In the genomic region with DNA sequence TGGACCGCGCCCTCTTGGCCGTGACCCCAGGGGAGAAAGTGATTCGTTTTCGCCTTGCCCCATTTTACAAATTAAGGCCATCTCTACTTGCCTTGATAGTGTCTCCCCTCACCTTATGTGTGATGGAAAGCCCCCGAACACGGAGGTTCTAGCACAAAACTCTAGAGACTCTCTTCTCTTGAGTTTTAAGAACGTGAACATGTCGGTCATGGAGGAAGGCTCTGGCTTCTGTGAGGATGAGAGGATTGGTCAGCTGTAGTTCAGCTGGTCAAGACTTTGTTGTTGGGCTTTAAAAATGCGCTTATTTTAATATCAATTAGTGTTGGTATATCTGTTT, we compare ENCODE assay signal across 8 cellular contexts. TPM values are rescaled to one million over a fixed set of nuclear protein-coding genes. Genes with fewer than 3 reads are reported as not detected.
A peak's percentile ranks its signal among the peaks of the same experiment; 100 is the strongest.
DNase-seq lines count a peak whose midpoint lies in the region; ATAC-seq, FAIRE-seq and TF ChIP-seq lines count a peak whose summit lies in the region.

No MANE protein-coding gene starts in this region.

- TF ChIP-seq CTCF in uterus (IDR thresholded peaks at IDR 0.05), result no peak

- peak; percentile 10 for DNase-seq in A172 (ENCODE audit: low spot score)
- peak; percentile 13 for DNase-seq in HuH-7.5 (ENCODE audit: low spot score)
- no peak for DNase-seq in central memory CD8-positive, alpha-beta T cell (ENCODE audit: low spot score in 2 of 2)
- DNase-seq in uterus, result no peak
- no peak for DNase-seq in RCC 7860 (ENCODE audit: low spot score)
- DNase-seq in NCI-H2081 (lab: John Stamatoyannopoulos, UW), result no peak

- H3K27me3 ChIP-seq in uterus, result no peaks in the 10 kb centered on the region

- H3K9me3 ChIP-seq in mesodermal cell (ENCODE audit: control insufficient read depth, low read length) (no peaks in the 10 kb centered on the region), uterus (no peaks in the 10 kb centered on the region)

- H3K36me3 ChIP-seq in mesodermal cell (ENCODE audit: control insufficient read depth, insufficient read depth, low read length), result peaks cover 24% of the 10 kb centered on the region
- H3K36me3 ChIP-seq in uterus, result no peaks in the 10 kb centered on the region

- FAIRE-seq in RCC 7860 (lab: Jason Lieb, UNC), result no peak

- 0% methylated on average over 3 to 10 of the region's 10 CpGs for WGBS in mesodermal cell (ENCODE audit: insufficient coverage in 2 of 2), 2 experiments

- intact Hi-C loops in uterus (cut with DNase I; ENCODE audit: low total_unique reads), result no loop called here

- H3K27me3 Mint-ChIP-seq in central memory CD8-positive, alpha-beta T cell, result no peaks in the 10 kb centered on the region

- H3K4me3 ChIP-seq in mesodermal cell (ENCODE audit: extremely low read depth, insufficient read depth, low read length, poor library complexity, severe bottlenecking) (peak overlapping the region; percentile 93), uterus (peak overlapping the region; percentile 78 to 86)

- peak; percentile 9 for ATAC-seq in GM18861 (IDR thresholded peaks at IDR 0.05; ENCODE audit: unreplicated experiment)
- peak; percentile 38 for ATAC-seq in central memory CD8-positive, alpha-beta T cell (replicated peaks; ENCODE audit: extremely low read depth, poor library complexity, severe bottlenecking)

- H3K27ac ChIP-seq in mesodermal cell (ENCODE audit: low read depth, low read length, severe bottlenecking) (peak overlapping the region; percentile 80), uterus (peak overlapping the region; percentile 85 to 89)

- H3K4me3 Mint-ChIP-seq in central memory CD8-positive, alpha-beta T cell, result peak overlapping the region; percentile 90

- peaks cover 25% of the 10 kb centered on the region for H3K4me1 Mint-ChIP-seq in central memory CD8-positive, alpha-beta T cell

- H3K4me1 ChIP-seq in mesodermal cell (ENCODE audit: control insufficient read depth, insufficient read depth, low read length, poor library complexity, severe bottlenecking), result no peaks in the 10 kb centered on the region
- H3K4me1 ChIP-seq in uterus, result peaks cover 0 to 8% of the 10 kb centered on the region in 2 donors

- no peaks in the 10 kb centered on the region for H3K9me3 Mint-ChIP-seq in central memory CD8-positive, alpha-beta T cell

- H3K27ac Mint-ChIP-seq in central memory CD8-positive, alpha-beta T cell (ENCODE audit: low read depth), result peak overlapping the region; percentile 88

- peaks cover 26% of the 10 kb centered on the region for H3K36me3 Mint-ChIP-seq in central memory CD8-positive, alpha-beta T cell (ENCODE audit: insufficient read depth)

- TF ChIP-seq POLR2A in uterus (IDR thresholded peaks at IDR 0.05), result no peak

RNA-seq across cellular contexts. Expression of gene DYNC1I2, which starts 0.8 kb away (rescaled TPM):
- total RNA-seq in A172 (2014; rRNA removed; shearing (Covaris generic)), result 154 and 181 TPM in 2 replicates
- polyA plus RNA-seq in mesodermal cell (2013, experiment 1 of 2), result 142 TPM
- 154 TPM for polyA plus RNA-seq in mesodermal cell (2013, experiment 2 of 2)
- 100 to 1,000 TPM in 3 of 4 donors, 10 to 100 TPM in 1; 54.6 to 165 (median 105) TPM for total RNA-seq in uterus

Comparison
In these comparisons a context has a peak if more than half of its experiments do, and no peak if none do; other contexts are left out.
1. DNase-seq: peak in A172 (single experiment) and HuH-7.5 (single experiment); none in central memory CD8-positive, alpha-beta T cell (0 of 2), uterus (0 of 2), RCC 7860 (single experiment) and NCI-H2081 (0 of 2).